In genomic region chr16:31183432-31184428, GRCh38 we compare ENCODE assay signal across 11 cellular contexts. TPM values are rescaled to one million over a fixed set of nuclear protein-coding genes. Genes with fewer than 3 reads are reported as not detected.
A peak's percentile ranks its signal among the peaks of the same experiment; 100 is the strongest.
DNase-seq lines count a peak whose midpoint lies in the region; ATAC-seq and TF ChIP-seq lines count a peak whose summit lies in the region.
"Had no signal": no experiment of that assay in that cellular context is flagged by ENCODE, and none has a peak within 500 bp of the region (broad histone marks: within the 10 kb centered on the region; RNA-seq: fewer than 3 reads in every experiment).

No MANE protein-coding gene starts in this region.

- TF ChIP-seq CTCF in PC-9 (conservative IDR thresholded peaks at IDR 0.05), result no peak
- no peak for TF ChIP-seq CTCF in endothelial cell (IDR thresholded peaks at IDR 0.05; ENCODE audit: unreplicated experiment)
- TF ChIP-seq CTCF in gastroesophageal sphincter (IDR thresholded peaks at IDR 0.05), result no peak
- no peak for TF ChIP-seq CTCF in ovary (IDR thresholded peaks at IDR 0.05)

- CTCF ChIA-PET in activated CD8-positive, alpha-beta memory T cell treated with anti-CD3 and anti-CD28 coated beads, Interleukin-2, amount 10 ng/mL, durations not matched to agents 7 days and 5 days (lab: Charles Lee), result interaction anchor here (1.3 to 2.6 kb wide), 3 partner anchors 41 to 260 kb away, joined by 3 to 14 read pairs (median 4); no protein-coding TSS in a partner anchor
- CTCF ChIA-PET in PC-9 (lab: Charles Lee), result interaction anchor here (0.5 kb wide), 1 partner anchor 675 kb away, joined by 3 read pairs; no protein-coding TSS in a partner anchor

- peaks cover 2% of the 10 kb centered on the region for H3K27me3 Mint-ChIP-seq in activated CD8-positive, alpha-beta memory T cell treated with anti-CD3 and anti-CD28 coated beads, Interleukin-2, amount 10 ng/mL, durations not matched to agents 7 days and 5 days
- peaks cover 35% of the 10 kb centered on the region for H3K27me3 Mint-ChIP-seq in endothelial cell (ENCODE audit: unreplicated experiment)

- no peak for ATAC-seq in activated CD8-positive, alpha-beta memory T cell treated with anti-CD3 and anti-CD28 coated beads, Interleukin-2, amount 10 ng/mL, durations not matched to agents 7 days and 5 days
- no peak for ATAC-seq in gastroesophageal sphincter

- H3K4me1 ChIP-seq in PC-9 (replicated peaks; ENCODE audit: insufficient read depth) (peaks cover 21% of the 10 kb centered on the region), rectal smooth muscle tissue (ENCODE audit: control insufficient read depth, insufficient read depth, low read length) (peaks cover 18% of the 10 kb centered on the region), gastroesophageal sphincter (peaks cover 0 to 68% (median 29%) of the 10 kb centered on the region in 3 donors), ovary (ENCODE audit: insufficient read depth) (peaks cover 16% of the 10 kb centered on the region)

- peak overlapping the region; percentile 50 for H3K27ac Mint-ChIP-seq in activated CD8-positive, alpha-beta memory T cell treated with anti-CD3 and anti-CD28 coated beads, Interleukin-2, amount 10 ng/mL, durations not matched to agents 7 days and 5 days
- peak overlapping the region; percentile 94 for H3K27ac Mint-ChIP-seq in endothelial cell (ENCODE audit: unreplicated experiment)

- H2AFZ ChIP-seq in PC-9, result no peak overlapping the region

- peaks cover 73% of the 10 kb centered on the region for H3F3A ChIP-seq in PC-9 (ENCODE audit: insufficient read depth, low read depth)

- in situ Hi-C loops in ACHN (cut with HindIII; ENCODE audit: low pct_ligation_motif_present, low pct_unique_long_range_greater_than_20kb, low sequenced_read_pairs), result no loop called here

- H3K9me3 Mint-ChIP-seq in activated CD8-positive, alpha-beta memory T cell treated with anti-CD3 and anti-CD28 coated beads, Interleukin-2, amount 10 ng/mL, durations not matched to agents 7 days and 5 days (ENCODE audit: low read depth), result no peaks in the 10 kb centered on the region
- no peaks in the 10 kb centered on the region for H3K9me3 Mint-ChIP-seq in endothelial cell (ENCODE audit: unreplicated experiment)

- H4K20me1 ChIP-seq in PC-9 (ENCODE audit: insufficient read depth), result peaks cover 84% of the 10 kb centered on the region

- H3K36me3 Mint-ChIP-seq in activated CD8-positive, alpha-beta memory T cell treated with anti-CD3 and anti-CD28 coated beads, Interleukin-2, amount 10 ng/mL, durations not matched to agents 7 days and 5 days, result peaks cover 79% of the 10 kb centered on the region
- H3K36me3 Mint-ChIP-seq in endothelial cell (ENCODE audit: low read depth, unreplicated experiment), result peaks cover 71% of the 10 kb centered on the region

- H3K36me3 ChIP-seq in PC-9 (ENCODE audit: low read depth) (peaks cover 73% of the 10 kb centered on the region), rectal smooth muscle tissue (ENCODE audit: control insufficient read depth, insufficient read depth, low read length) (peaks cover 37% of the 10 kb centered on the region), gastroesophageal sphincter (peaks cover 11 to 66% of the 10 kb centered on the region in 2 donors), ovary (no peaks in the 10 kb centered on the region)

- no peak for TF ChIP-seq EP300 in gastroesophageal sphincter (IDR thresholded peaks at IDR 0.05)
- TF ChIP-seq EP300 in ovary (IDR thresholded peaks at IDR 0.05), result no peak

- 0 out of 2 replicates have a peak overlapping the region, but pooled peaks have one; percentile 91 for H3K4me2 ChIP-seq in PC-9

- H3K27ac ChIP-seq in PC-9 (no peak overlapping the region), rectal smooth muscle tissue (ENCODE audit: low read depth, low read length) (no peak overlapping the region), gastroesophageal sphincter (no peak overlapping the region), ovary (no peak overlapping the region)

- BruUV-seq in PC-9 (replicated peaks; lab: Mats Ljungman, UMichigan), result no TSS peak

- no peak for DNase-seq in activated CD8-positive, alpha-beta memory T cell treated with anti-CD3 and anti-CD28 coated beads, Interleukin-2, amount 10 ng/mL, durations not matched to agents 7 days and 5 days
- DNase-seq in activated CD8-positive, alpha-beta memory T cell treated with anti-CD3 and anti-CD28 coated beads, Interleukin-2, amount 50 U/mL, for 48 hours, result no peak
- DNase-seq in PC-9 (no peak), endothelial cell (ENCODE audit: low spot score) (no peak), ACHN (no peak), ovary (no peak)
- DNase-seq: activated effector memory CD4-positive, alpha-beta T cell treated with anti-CD3 and anti-CD28 coated beads, Interleukin-2, amount 50 U/mL, for 16 hours; NCI-H526 treated with DMSO at 0.1 percent for 48 hours had no signal

- WGBS in gastroesophageal sphincter (ENCODE audit: low coverage in 1 of 2), 2 donors, result 64 to 70% methylated on average over 4 to 6 of the region's 10 CpGs
- WGBS in ovary, 3 donors, result 52 to 55% (median 52%) methylated on average over 10 of the region's 10 CpGs

- H3K9ac ChIP-seq in rectal smooth muscle tissue (ENCODE audit: low read length), result no peak overlapping the region

- H3K9me3 ChIP-seq in PC-9 (ENCODE audit: insufficient read depth, low read depth) (no peaks in the 10 kb centered on the region), gastroesophageal sphincter (no peaks in the 10 kb centered on the region), ovary (no peaks in the 10 kb centered on the region)

- H3K79me2 ChIP-seq in PC-9 (ENCODE audit: low read depth), result peaks cover 93% of the 10 kb centered on the region

- no peak for TF ChIP-seq POLR2A in gastroesophageal sphincter (IDR thresholded peaks at IDR 0.05)
- no peak for TF ChIP-seq POLR2A in ovary (IDR thresholded peaks at IDR 0.05)

- intact Hi-C loops in PC-9 (cut with micrococcal nuclease; ENCODE audit: unreplicated experiment), result no loop called here
- intact Hi-C loops in ovary (cut with DNase I), result loop anchor here in 2 of 4 donors (5.0 to 10.0 kb wide), 6 partner anchors 49 to 521 kb away; partner anchors contain the start of genes PRSS53 (in 1 of the 2), PRSS8 (in 1 of the 2) and ZNF843 (in 1 of the 2)

- H3K9me2 ChIP-seq in PC-9 (ENCODE audit: insufficient read depth), result no peaks in the 10 kb centered on the region

- H3K27me3 ChIP-seq in PC-9 (ENCODE audit: insufficient read depth, low read depth), result no peaks in the 10 kb centered on the region
- no peaks in the 10 kb centered on the region for H3K27me3 ChIP-seq in rectal smooth muscle tissue (ENCODE audit: control insufficient read depth, insufficient read depth, low read length)
- H3K27me3 ChIP-seq in gastroesophageal sphincter, result no peaks in the 10 kb centered on the region
- H3K27me3 ChIP-seq in ovary, result no peaks in the 10 kb centered on the region

- peaks cover 70% of the 10 kb centered on the region for H3K4me1 Mint-ChIP-seq in activated CD8-positive, alpha-beta memory T cell treated with anti-CD3 and anti-CD28 coated beads, Interleukin-2, amount 10 ng/mL, durations not matched to agents 7 days and 5 days
- peaks cover 66% of the 10 kb centered on the region for H3K4me1 Mint-ChIP-seq in endothelial cell (ENCODE audit: unreplicated experiment)

- POLR2A ChIA-PET in PC-9 (lab: Charles Lee; ENCODE audit: unreplicated experiment), result interaction anchor here (0.6 to 0.7 kb wide), 5 partner anchors 15 to 288 kb away, joined by 3 to 8 read pairs (median 4); partner anchors contain the start of genes KAT8 and TGFB1I1

- H3K4me3 Mint-ChIP-seq in activated CD8-positive, alpha-beta memory T cell treated with anti-CD3 and anti-CD28 coated beads, Interleukin-2, amount 10 ng/mL, durations not matched to agents 7 days and 5 days, result peak overlapping the region; percentile 91
- H3K4me3 Mint-ChIP-seq in endothelial cell (ENCODE audit: unreplicated experiment), result peak overlapping the region; percentile 98

- H3K4me3 ChIP-seq in PC-9 (no peak overlapping the region), rectal smooth muscle tissue (ENCODE audit: low read length) (peak overlapping the region; percentile 12), gastroesophageal sphincter (no peak overlapping the region), ovary (no peak overlapping the region)

RNA-seq across cellular contexts. Expression of gene FUS, which starts 3.8 kb away (rescaled TPM):
- total RNA-seq in activated CD8-positive, alpha-beta memory T cell treated with anti-CD3 and anti-CD28 coated beads, Interleukin-2, amount 10 ng/mL, durations not matched to agents 7 days and 5 days, result 100 to 1,000 TPM; 514 to 619 TPM
- total RNA-seq in PC-9 (2021) (429 and 637 TPM in 2 replicates), endothelial cell (ENCODE audit: unreplicated experiment) (590 TPM), gastroesophageal sphincter (10 to 100 TPM; 12.5 to 69.9 (median 40.0) TPM), ovary (100 to 1,000 TPM in 5 of 7 donors, 10 to 100 TPM in 2; 62.2 to 436 (median 355) TPM)
- 100 to 1,000 TPM; 309 to 469 TPM for polyA plus RNA-seq in ovary

RNA-seq across cellular contexts. Expression of gene PYCARD, which starts 18.8 kb away (rescaled TPM):
- 10 to 100 TPM; 55.4 to 99.1 TPM for total RNA-seq in activated CD8-positive, alpha-beta memory T cell treated with anti-CD3 and anti-CD28 coated beads, Interleukin-2, amount 10 ng/mL, durations not matched to agents 7 days and 5 days
- total RNA-seq in PC-9 (2021), result 72.9 and 107 TPM in 2 replicates
- total RNA-seq in endothelial cell (ENCODE audit: unreplicated experiment), result 35.6 TPM
- 10 to 100 TPM in 2 of 4 donors, 1 to 10 TPM in 2; 3.9 to 21.8 (median 11.3) TPM for total RNA-seq in gastroesophageal sphincter
- total RNA-seq in ovary, result 10 to 100 TPM in 6 of 7 donors, 1 to 10 TPM in 1; 9.4 to 35.8 (median 20.2) TPM
- polyA plus RNA-seq in ovary, result 10 to 100 TPM in 1 of 2 donors, 1 to 10 TPM in 1; 1.8 to 28.1 TPM

RNA-seq across cellular contexts. Expression of gene TRIM72, which starts 30.2 kb away (rescaled TPM):
- not detected for total RNA-seq in activated CD8-positive, alpha-beta memory T cell treated with anti-CD3 and anti-CD28 coated beads, Interleukin-2, amount 10 ng/mL, durations not matched to agents 7 days and 5 days
- total RNA-seq in PC-9 (2021) (0.09 TPM in 1 of 2 replicates, not detected in the other), endothelial cell (ENCODE audit: unreplicated experiment) (0.18 TPM), gastroesophageal sphincter (under 1 TPM in 2 of 4 donors, not detected in 2; under 0.01 to 0.08 TPM), ovary (under 1 TPM in 3 of 7 donors, not detected in 4; 0.05 to 0.11 (median 0.07) TPM)
- under 1 TPM in 1 of 2 donors, not detected in 1; 0.01 TPM for polyA plus RNA-seq in ovary

RNA-seq across cellular contexts. Expression of gene PYDC1, which starts 33.2 kb away (rescaled TPM):
- not detected for total RNA-seq in activated CD8-positive, alpha-beta memory T cell treated with anti-CD3 and anti-CD28 coated beads, Interleukin-2, amount 10 ng/mL, durations not matched to agents 7 days and 5 days
- total RNA-seq in PC-9 (2021), result not detected in 2 replicates
- not detected for total RNA-seq in endothelial cell (ENCODE audit: unreplicated experiment)
- total RNA-seq in gastroesophageal sphincter, result under 1 TPM in 1 of 4 donors, not detected in 3; 0.93 TPM
- total RNA-seq in ovary, result not detected
- polyA plus RNA-seq in ovary, result not detected
- total RNA-seq: urinary bladder had no signal
- polyA plus RNA-seq: urinary bladder had no signal

RNA-seq across cellular contexts. Expression of gene PRSS36, which starts 33.9 kb away (rescaled TPM):
- total RNA-seq in activated CD8-positive, alpha-beta memory T cell treated with anti-CD3 and anti-CD28 coated beads, Interleukin-2, amount 10 ng/mL, durations not matched to agents 7 days and 5 days, result under 1 TPM; 0.59 to 0.96 TPM
- total RNA-seq in PC-9 (2021) (4.1 and 6.8 TPM in 2 replicates), endothelial cell (ENCODE audit: unreplicated experiment) (0.74 TPM), gastroesophageal sphincter (10 to 100 TPM in 1 of 4 donors, 1 to 10 TPM in 2, under 1 TPM in 1; 0.17 to 15.3 (median 3.7) TPM), ovary (1 to 10 TPM in 4 of 7 donors, under 1 TPM in 2, not detected in 1; 0.28 to 2.1 (median 1.3) TPM)
- polyA plus RNA-seq in ovary, result under 1 TPM in 1 of 2 donors, not detected in 1; 0.96 TPM
